Comparison of ENCODE assay signal across 8 cellular contexts in genomic region chr2:203327918-203328734, GRCh38. TPM values are rescaled to one million over a fixed set of nuclear protein-coding genes. Genes with fewer than 3 reads are reported as not detected.
DNase-seq lines count a peak whose midpoint lies in the region; ATAC-seq and TF ChIP-seq lines count a peak whose summit lies in the region.

TSS of gene ABI2 (plus strand) at chr2:203328394. CDS start at chr2:203328515, 121 bp downstream.

- peak; percentile 51 for ATAC-seq in GM19043 (IDR thresholded peaks at IDR 0.05; ENCODE audit: low read depth, unreplicated experiment)
- peak; percentile 38 for ATAC-seq in HG03378 (IDR thresholded peaks at IDR 0.05; ENCODE audit: unreplicated experiment)

- H3K4me3 ChIP-seq in lower leg skin (ENCODE audit: low read depth, poor library complexity, severe bottlenecking) = peak within 1 kb of the TSS; percentile 100

- DNase-seq in AG20443 (ENCODE audit: low spot score) (peak; percentile 99), NCI-H526 treated with DMSO at 0.1 percent for 48 hours (lab: John Stamatoyannopoulos, UW) (peak; percentile 83), ecto neural progenitor cell (ENCODE audit: low spot score) (peak; percentile 98), lower leg skin (ENCODE audit: low spot score in 2 of 2) (peak; percentile 33 to 95)
- DNase-seq in activated CD4-positive, alpha-beta memory T cell treated with anti-CD3 and anti-CD28 coated beads for 36 hours = peak; percentile 76
- DNase-seq in stimulated activated CD4-positive, alpha-beta T cell treated with anti-CD3 and anti-CD28 coated beads, Interleukin-4, amount 100 ng/mL, for 4 hours = peak; percentile 59 to 72

- WGBS in lower leg skin, 2 donors = 1% methylated on average over 33 to 55 of the region's 97 CpGs

- H3K4me1 Mint-ChIP-seq in activated CD4-positive, alpha-beta memory T cell treated with anti-CD3 and anti-CD28 coated beads for 36 hours (ENCODE audit: low read depth) = peaks cover 33% of the 10 kb centered on the region

- CTCF ChIA-PET in activated CD4-positive, alpha-beta memory T cell treated with anti-CD3 and anti-CD28 coated beads for 36 hours (lab: Charles Lee) = no interaction called here

- TF ChIP-seq CTCF in lower leg skin (IDR thresholded peaks at IDR 0.05) = no peak

- no peaks in the 10 kb centered on the region for H3K9me3 Mint-ChIP-seq in activated CD4-positive, alpha-beta memory T cell treated with anti-CD3 and anti-CD28 coated beads for 36 hours

- intact Hi-C loops in activated CD4-positive, alpha-beta memory T cell treated with anti-CD3 and anti-CD28 coated beads for 36 hours (cut with micrococcal nuclease) = loop anchor here (1.0 to 10.0 kb wide), 4 partner anchors 89 to 487 kb away; partner anchors contain the start of genes CARF, CYP20A1, NBEAL1 and WDR12
- intact Hi-C loops in lower leg skin (cut with DNase I; ENCODE audit: low total_unique reads) = no loop called here

- peaks cover 4% of the 10 kb centered on the region for H3K36me3 Mint-ChIP-seq in activated CD4-positive, alpha-beta memory T cell treated with anti-CD3 and anti-CD28 coated beads for 36 hours

- H3K27ac Mint-ChIP-seq in activated CD4-positive, alpha-beta memory T cell treated with anti-CD3 and anti-CD28 coated beads for 36 hours = peak within 1 kb of the TSS; percentile 79

- no peaks in the 10 kb centered on the region for H3K27me3 Mint-ChIP-seq in activated CD4-positive, alpha-beta memory T cell treated with anti-CD3 and anti-CD28 coated beads for 36 hours

- H3K4me3 Mint-ChIP-seq in activated CD4-positive, alpha-beta memory T cell treated with anti-CD3 and anti-CD28 coated beads for 36 hours = peak within 1 kb of the TSS; percentile 86

- TF ChIP-seq POLR2A in lower leg skin (IDR thresholded peaks at IDR 0.05) = no peak

- POLR2A ChIA-PET in activated CD4-positive, alpha-beta memory T cell treated with anti-CD3 and anti-CD28 coated beads for 36 hours (lab: Charles Lee) = interaction anchor here (0.9 to 1.5 kb wide), 2 partner anchors 89 to 423 kb away, joined by 3 to 4 read pairs; no protein-coding TSS in a partner anchor

RNA-seq across cellular contexts. Expression of gene ABI2, which starts in this region (rescaled TPM):
- total RNA-seq in activated CD4-positive, alpha-beta memory T cell treated with anti-CD3 and anti-CD28 coated beads for 36 hours = 10 to 100 TPM; 43.7 to 51.2 TPM
- total RNA-seq in lower leg skin = 10 to 100 TPM in 3 of 4 donors, 1 to 10 TPM in 1; 5.4 to 23.5 (median 19.1) TPM

Comparison
In these comparisons a context has a peak if more than half of its experiments do, and no peak if none do; other contexts are left out.
1. Peak in every context shown above with its lines: DNase-seq, ATAC-seq and H3K4me3 ChIP-seq.